In the genomic region with DNA sequence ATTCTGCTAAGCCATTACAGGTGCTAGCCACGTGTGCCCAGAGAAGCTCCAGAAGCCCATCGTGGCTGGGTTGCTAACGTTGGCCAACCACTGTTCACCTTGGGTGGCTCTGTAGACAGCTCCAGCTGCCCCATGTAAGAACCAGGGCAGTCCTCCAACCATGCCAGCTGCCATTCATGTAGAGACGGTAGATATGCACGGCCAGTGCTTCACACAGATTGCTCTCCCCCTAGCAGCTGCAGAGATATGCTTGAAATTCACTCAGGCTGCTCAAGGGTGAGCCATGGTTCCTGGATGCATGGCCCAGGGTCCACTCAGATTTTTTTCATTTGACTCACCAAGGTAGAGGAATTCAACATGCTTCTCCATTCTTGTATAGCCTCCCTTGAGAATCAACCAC, we compare ENCODE assay signal across 16 cellular contexts. TPM values are rescaled to one million over a fixed set of nuclear protein-coding genes. Genes with fewer than 3 reads are reported as not detected.
DNase-seq lines count a peak whose midpoint lies in the region; ATAC-seq and TF ChIP-seq lines count a peak whose summit lies in the region.
"Had no signal": no experiment of that assay in that cellular context is flagged by ENCODE, and none has a peak within 500 bp of the region (broad histone marks: within the 10 kb centered on the region; RNA-seq: fewer than 3 reads in every experiment).

No MANE protein-coding gene starts in this region.

- peak overlapping the region in 3 of 4 donors; percentile 48 to 70 (median 55) for H3K27ac ChIP-seq in esophagus muscularis mucosa (replicated peaks in 1 of 4)
- H3K27ac ChIP-seq: C4-2B, upper lobe of left lung had no signal

- H3K4me3 ChIP-seq in esophagus muscularis mucosa: no peak overlapping the region
- H3K4me3 ChIP-seq in skeletal muscle cell (ENCODE audit: low read depth, low read length): no peak overlapping the region
- H3K4me3 ChIP-seq: esophagus squamous epithelium, lung, upper lobe of left lung had no signal

- intact Hi-C loops in esophagus muscularis mucosa (cut with DNase I): no loop called here

- peaks cover 46 to 74% (median 65%) of the 10 kb centered on the region in 4 donors for H3K4me1 ChIP-seq in esophagus muscularis mucosa

- H3K9me3 ChIP-seq in esophagus muscularis mucosa: no peaks in the 10 kb centered on the region
- H3K9me3 ChIP-seq: esophagus squamous epithelium, upper lobe of left lung had no signal

- TF ChIP-seq CTCF in esophagus muscularis mucosa (IDR thresholded peaks at IDR 0.05): no peak

- ATAC-seq in HG03520 (IDR thresholded peaks at IDR 0.05; ENCODE audit: unreplicated experiment) (no peak), HG02610 (IDR thresholded peaks at IDR 0.05; ENCODE audit: unreplicated experiment) (no peak)
- ATAC-seq: activated CD8-positive, alpha-beta T cell treated with anti-CD3 and anti-CD28 coated beads for 36 hours; sciatic nerve had no signal

- no peaks in the 10 kb centered on the region for H3K36me3 ChIP-seq in esophagus muscularis mucosa
- H3K36me3 ChIP-seq: esophagus squamous epithelium, upper lobe of left lung had no signal

- no peak for TF ChIP-seq POLR2A in esophagus muscularis mucosa (IDR thresholded peaks at IDR 0.05; ENCODE audit: low read depth)

- TF ChIP-seq EP300 in esophagus muscularis mucosa (IDR thresholded peaks at IDR 0.05): no peak

- H3K27me3 ChIP-seq in esophagus muscularis mucosa: no peaks in the 10 kb centered on the region
- H3K27me3 ChIP-seq: esophagus squamous epithelium, upper lobe of left lung had no signal

- 89% methylated on average over 4 of the region's 5 CpGs for WGBS in esophagus muscularis mucosa

- DNase-seq in M059J (ENCODE audit: low read depth) (peak; percentile 87), NCI-H69 (lab: John Stamatoyannopoulos, UW) (peak; percentile 43), esophagus muscularis mucosa (ENCODE audit: extremely low spot score) (no peak), skeletal muscle cell (ENCODE audit: low read depth) (peak; percentile 5), midbrain (lab: John Stamatoyannopoulos, UW) (no peak)
- no peak for DNase-seq in activated CD4-positive, alpha-beta T cell treated with anti-CD3 and anti-CD28 coated beads, Interleukin-2, amount 50 U/mL, for 1 hour
- DNase-seq: activated CD8-positive, alpha-beta T cell treated with anti-CD3 and anti-CD28 coated beads for 36 hours; esophagus squamous epithelium; stimulated activated CD4-positive, alpha-beta T cell treated with anti-CD3 and anti-CD28 coated beads, Interleukin-4, amount 100 ng/mL, for 4 hours; T-helper 9 cell had no signal

RNA-seq across cellular contexts. Expression of gene GADD45G, which starts 31.0 kb away (rescaled TPM):
- total RNA-seq in M059J (2014; rRNA removed; shearing (Covaris generic)): 0.32 and 0.49 TPM in 2 replicates
- total RNA-seq in esophagus muscularis mucosa: 100 to 1,000 TPM in 2 of 4 donors, 10 to 100 TPM in 2; 44.0 to 136 (median 103) TPM

Comparison
In these comparisons a context has a peak if more than half of its experiments do, and no peak if none do; other contexts are left out.
1. DNase-seq: peak in M059J (single experiment), NCI-H69 (single experiment) and skeletal muscle cell (single experiment); none in esophagus muscularis mucosa (single experiment), activated CD4-positive, alpha-beta T cell treated with anti-CD3 and anti-CD28 coated beads, Interleukin-2, amount 50 U/mL, for 1 hour (single experiment) and midbrain (single experiment).
2. RNA of gene GADD45G, which starts 31.0 kb away (total RNA-seq): 44.0 to 136 TPM in esophagus muscularis mucosa; 0.32 to 0.49 TPM in M059J; every median in the first group is over 10 times any median in the second.